33 cellular contexts compared by ENCODE assay signal in genomic region chr4:709348-709747, GRCh38. TPM values are rescaled to one million over a fixed set of nuclear protein-coding genes. Genes with fewer than 3 reads are reported as not detected.
DNase-seq lines count a peak whose midpoint lies in the region; ATAC-seq and TF ChIP-seq lines count a peak whose summit lies in the region.
"Had no signal": no experiment of that assay in that cellular context is flagged by ENCODE, and none has a peak within 500 bp of the region (broad histone marks: within the 10 kb centered on the region; RNA-seq: fewer than 3 reads in every experiment).

No MANE protein-coding gene starts in this region.

- H3K4me3 ChIP-seq in body of pancreas: no peak overlapping the region
- H3K4me3 ChIP-seq: GM23338, Peyer's patch, SJCRH30, thoracic aorta had no signal

- H3K9me3 ChIP-seq in body of pancreas: no peaks in the 10 kb centered on the region
- H3K9me3 ChIP-seq: adrenal gland, breast epithelium, Peyer's patch, psoas muscle, SJCRH30, thoracic aorta had no signal

- intact Hi-C loops in natural killer cell (cut with micrococcal nuclease): loop anchor here (5.0 kb wide), 1 partner anchor 73 kb away; no protein-coding TSS in a partner anchor
- intact Hi-C loops in activated T-helper 1 cell treated with anti-CD3 and anti-CD28 coated beads, Interleukin-12 subunit alpha, Interleukin-12 subunit beta, Interleukin-2, Interleukin-4 antibody, amounts not matched to agents 30 ng/mL and 10 ng/mL and 1 ng/mL, durations not matched to agents 14 hours and 24 hours and 36 hours (cut with micrococcal nuclease): no loop called here
- intact Hi-C loops in body of pancreas (cut with DNase I): no loop called here

- H3K27ac Mint-ChIP-seq in natural killer cell treated with Interleukin-12 subunit alpha and Interleukin-12 subunit beta and Interleukin-15 and Interleukin-18, amount 100 ng/mL, for 72 hours: peak overlapping the region; percentile 45 to 65
- H3K27ac Mint-ChIP-seq in natural killer cell: peak overlapping the region in 1 of 2 donors; percentile 44
- H3K27ac Mint-ChIP-seq in activated T-helper 1 cell treated with anti-CD3 and anti-CD28 coated beads, Interleukin-12 subunit alpha, Interleukin-12 subunit beta, Interleukin-2, Interleukin-4 antibody, amounts not matched to agents 30 ng/mL and 10 ng/mL and 1 ng/mL, durations not matched to agents 14 hours and 24 hours and 36 hours: no peak overlapping the region
- H3K27ac Mint-ChIP-seq in stimulated activated effector memory CD8-positive, alpha-beta T cell treated with anti-CD3 and anti-CD28 coated beads, Interleukin-12 subunit alpha, Interleukin-12 subunit beta, amount 100 ng/mL, for 72 hours: peak overlapping the region; percentile 43
- H3K27ac Mint-ChIP-seq: activated CD4-positive, alpha-beta T cell treated with anti-CD3 and anti-CD28 coated beads for 36 hours; GM23338; stimulated activated memory B cell treated with anti-CD40 and anti-IgM and Interleukin-4, amounts not matched to agents 10 μg/mL and 1 μg/mL and 100 μg/mL, for 72 hours had no signal

- no peaks in the 10 kb centered on the region for H3K27me3 ChIP-seq in body of pancreas
- H3K27me3 ChIP-seq: adrenal gland, breast epithelium, foreskin keratinocyte, Peyer's patch, SJCRH30 had no signal

- no peaks in the 10 kb centered on the region for H3K36me3 Mint-ChIP-seq in natural killer cell treated with Interleukin-12 subunit alpha and Interleukin-12 subunit beta and Interleukin-15 and Interleukin-18, amount 100 ng/mL, for 72 hours
- H3K36me3 Mint-ChIP-seq in natural killer cell: no peaks in the 10 kb centered on the region
- peaks cover 5% of the 10 kb centered on the region for H3K36me3 Mint-ChIP-seq in activated T-helper 1 cell treated with anti-CD3 and anti-CD28 coated beads, Interleukin-12 subunit alpha, Interleukin-12 subunit beta, Interleukin-2, Interleukin-4 antibody, amounts not matched to agents 30 ng/mL and 10 ng/mL and 1 ng/mL, durations not matched to agents 14 hours and 24 hours and 36 hours (ENCODE audit: low read depth)
- H3K36me3 Mint-ChIP-seq in stimulated activated effector memory CD8-positive, alpha-beta T cell treated with anti-CD3 and anti-CD28 coated beads, Interleukin-12 subunit alpha, Interleukin-12 subunit beta, amount 100 ng/mL, for 72 hours: peaks cover 8% of the 10 kb centered on the region
- H3K36me3 Mint-ChIP-seq: naive B cell had no signal

- H3K9me3 Mint-ChIP-seq in natural killer cell treated with Interleukin-12 subunit alpha and Interleukin-12 subunit beta and Interleukin-15 and Interleukin-18, amount 100 ng/mL, for 72 hours: no peaks in the 10 kb centered on the region
- no peaks in the 10 kb centered on the region for H3K9me3 Mint-ChIP-seq in natural killer cell
- no peaks in the 10 kb centered on the region for H3K9me3 Mint-ChIP-seq in activated T-helper 1 cell treated with anti-CD3 and anti-CD28 coated beads, Interleukin-12 subunit alpha, Interleukin-12 subunit beta, Interleukin-2, Interleukin-4 antibody, amounts not matched to agents 30 ng/mL and 10 ng/mL and 1 ng/mL, durations not matched to agents 14 hours and 24 hours and 36 hours
- no peaks in the 10 kb centered on the region for H3K9me3 Mint-ChIP-seq in stimulated activated effector memory CD8-positive, alpha-beta T cell treated with anti-CD3 and anti-CD28 coated beads, Interleukin-12 subunit alpha, Interleukin-12 subunit beta, amount 100 ng/mL, for 72 hours
- H3K9me3 Mint-ChIP-seq: effector memory CD8-positive, alpha-beta T cell; GM23338; naive B cell; stimulated activated memory B cell treated with anti-CD40 and anti-IgM and Interleukin-4, amounts not matched to agents 10 μg/mL and 1 μg/mL and 100 μg/mL, for 72 hours had no signal

- TF ChIP-seq POLR2A in body of pancreas (IDR thresholded peaks at IDR 0.05): no peak

- no peak for DNase-seq in natural killer cell treated with Interleukin-12 subunit alpha and Interleukin-12 subunit beta and Interleukin-15 and Interleukin-18, amount 100 ng/mL, for 72 hours (ENCODE audit: low spot score)
- DNase-seq in natural killer cell (no peak), myocyte (ENCODE audit: low read depth) (peak; percentile 5), AML-193 (lab: John Stamatoyannopoulos, UW) (no peak), body of pancreas (no peak)
- no peak for DNase-seq in activated T-helper 1 cell treated with anti-CD3 and anti-CD28 coated beads, Interleukin-12 subunit alpha, Interleukin-12 subunit beta, Interleukin-2, Interleukin-4 antibody, amounts not matched to agents 30 ng/mL and 10 ng/mL and 1 ng/mL, durations not matched to agents 14 hours and 24 hours and 36 hours (ENCODE audit: low spot score)
- DNase-seq in stimulated activated effector memory CD8-positive, alpha-beta T cell treated with anti-CD3 and anti-CD28 coated beads, Interleukin-12 subunit alpha, Interleukin-12 subunit beta, amount 100 ng/mL, for 72 hours (ENCODE audit: low spot score in 2 of 2): no peak
- DNase-seq: ACHN; activated CD4-positive, alpha-beta T cell treated with anti-CD3 and anti-CD28 coated beads for 36 hours; adrenal gland; DMS 273 treated with DMSO at 0.1 percent for 48 hours; effector memory CD8-positive, alpha-beta T cell; foreskin keratinocyte; KG1; left colon; mesenchymal stem cell; naive B cell; NCI-H2171; NCI-H524 treated with DMSO at 0.1 percent for 48 hours; NK-92 treated with Interleukin-12 subunit alpha and Interleukin-12 subunit beta, amount 100 ng/mL, for 24 hours; Peyer's patch; psoas muscle; SJCRH30; stimulated activated CD4-positive, alpha-beta T cell treated with anti-CD3 and anti-CD28 coated beads, Interleukin-2, amount 100 ng/mL, for 48 hours; T-helper 1 cell had no signal

- 91 to 92% methylated on average over 6 of the region's 6 CpGs for WGBS in body of pancreas, 2 donors

- ATAC-seq in natural killer cell treated with Interleukin-12 subunit alpha and Interleukin-12 subunit beta and Interleukin-15 and Interleukin-18, amount 100 ng/mL, for 72 hours: no peak
- ATAC-seq in natural killer cell (no peak), body of pancreas (no peak), HG03025 (IDR thresholded peaks at IDR 0.05; ENCODE audit: low FRiP score, unreplicated experiment) (no peak)
- ATAC-seq in stimulated activated effector memory CD8-positive, alpha-beta T cell treated with anti-CD3 and anti-CD28 coated beads, Interleukin-12 subunit alpha, Interleukin-12 subunit beta, amount 100 ng/mL, for 72 hours: no peak
- ATAC-seq: activated CD4-positive, alpha-beta T cell treated with anti-CD3 and anti-CD28 coated beads for 36 hours; effector memory CD8-positive, alpha-beta T cell; esophagus mucosa; foreskin keratinocyte; GM23338; left colon; psoas muscle; stimulated activated memory B cell treated with anti-CD40 and anti-IgM and Interleukin-4, amounts not matched to agents 10 μg/mL and 1 μg/mL and 100 μg/mL, for 72 hours had no signal

- H3K4me3 Mint-ChIP-seq in natural killer cell treated with Interleukin-12 subunit alpha and Interleukin-12 subunit beta and Interleukin-15 and Interleukin-18, amount 100 ng/mL, for 72 hours: no peak overlapping the region
- H3K4me3 Mint-ChIP-seq in natural killer cell: no peak overlapping the region
- H3K4me3 Mint-ChIP-seq in activated T-helper 1 cell treated with anti-CD3 and anti-CD28 coated beads, Interleukin-12 subunit alpha, Interleukin-12 subunit beta, Interleukin-2, Interleukin-4 antibody, amounts not matched to agents 30 ng/mL and 10 ng/mL and 1 ng/mL, durations not matched to agents 14 hours and 24 hours and 36 hours: peak overlapping the region; percentile 13
- H3K4me3 Mint-ChIP-seq in stimulated activated effector memory CD8-positive, alpha-beta T cell treated with anti-CD3 and anti-CD28 coated beads, Interleukin-12 subunit alpha, Interleukin-12 subunit beta, amount 100 ng/mL, for 72 hours: no peak overlapping the region
- H3K4me3 Mint-ChIP-seq: activated CD4-positive, alpha-beta T cell treated with anti-CD3 and anti-CD28 coated beads for 36 hours; GM23338; stimulated activated memory B cell treated with anti-CD40 and anti-IgM and Interleukin-4, amounts not matched to agents 10 μg/mL and 1 μg/mL and 100 μg/mL, for 72 hours had no signal

- peaks cover 34% of the 10 kb centered on the region for H3K4me1 ChIP-seq in body of pancreas
- H3K4me1 ChIP-seq: foreskin keratinocyte, SJCRH30 had no signal

- TF ChIP-seq CTCF in natural killer cell (IDR thresholded peaks at IDR 0.05): no peak
- no peak for TF ChIP-seq CTCF in body of pancreas (IDR thresholded peaks at IDR 0.05)

- H3K27ac ChIP-seq in body of pancreas: no peak overlapping the region
- H3K27ac ChIP-seq: breast epithelium, C4-2B, foreskin keratinocyte, Peyer's patch, psoas muscle, SJCRH30, thoracic aorta had no signal

- peaks cover 20 to 24% of the 10 kb centered on the region in 2 donors for H3K4me1 Mint-ChIP-seq in natural killer cell treated with Interleukin-12 subunit alpha and Interleukin-12 subunit beta and Interleukin-15 and Interleukin-18, amount 100 ng/mL, for 72 hours (ENCODE audit: low read depth in 2 of 2)
- H3K4me1 Mint-ChIP-seq in natural killer cell: peaks cover 14 to 52% of the 10 kb centered on the region in 2 donors
- peaks cover 26% of the 10 kb centered on the region for H3K4me1 Mint-ChIP-seq in activated T-helper 1 cell treated with anti-CD3 and anti-CD28 coated beads, Interleukin-12 subunit alpha, Interleukin-12 subunit beta, Interleukin-2, Interleukin-4 antibody, amounts not matched to agents 30 ng/mL and 10 ng/mL and 1 ng/mL, durations not matched to agents 14 hours and 24 hours and 36 hours (ENCODE audit: low read depth)
- peaks cover 36% of the 10 kb centered on the region for H3K4me1 Mint-ChIP-seq in stimulated activated effector memory CD8-positive, alpha-beta T cell treated with anti-CD3 and anti-CD28 coated beads, Interleukin-12 subunit alpha, Interleukin-12 subunit beta, amount 100 ng/mL, for 72 hours

- no peaks in the 10 kb centered on the region for H3K36me3 ChIP-seq in body of pancreas (replicated peaks in 1 of 2; ENCODE audit: insufficient read depth in 1 of 2, low read depth in 2 of 2)
- H3K36me3 ChIP-seq: adrenal gland, breast epithelium had no signal

- no peaks in the 10 kb centered on the region for H3K27me3 Mint-ChIP-seq in natural killer cell treated with Interleukin-12 subunit alpha and Interleukin-12 subunit beta and Interleukin-15 and Interleukin-18, amount 100 ng/mL, for 72 hours
- no peaks in the 10 kb centered on the region for H3K27me3 Mint-ChIP-seq in natural killer cell (ENCODE audit: low read depth in 2 of 2)
- H3K27me3 Mint-ChIP-seq in activated T-helper 1 cell treated with anti-CD3 and anti-CD28 coated beads, Interleukin-12 subunit alpha, Interleukin-12 subunit beta, Interleukin-2, Interleukin-4 antibody, amounts not matched to agents 30 ng/mL and 10 ng/mL and 1 ng/mL, durations not matched to agents 14 hours and 24 hours and 36 hours (ENCODE audit: insufficient read depth): no peaks in the 10 kb centered on the region
- H3K27me3 Mint-ChIP-seq: activated CD4-positive, alpha-beta T cell treated with anti-CD3 and anti-CD28 coated beads for 36 hours; effector memory CD8-positive, alpha-beta T cell; naive B cell; stimulated activated memory B cell treated with anti-CD40 and anti-IgM and Interleukin-4, amounts not matched to agents 10 μg/mL and 1 μg/mL and 100 μg/mL, for 72 hours had no signal

RNA-seq across cellular contexts. Expression of gene PCGF3, which starts 3.7 kb away (rescaled TPM):
- 10 to 100 TPM; 50.6 to 54.3 TPM for total RNA-seq in natural killer cell treated with Interleukin-12 subunit alpha and Interleukin-12 subunit beta and Interleukin-15 and Interleukin-18, amount 100 ng/mL, for 72 hours
- total RNA-seq in natural killer cell: 100 to 1,000 TPM in 1 of 3 donors, 10 to 100 TPM in 2; 71.2 to 101 (median 97.2) TPM
- total RNA-seq in activated T-helper 1 cell treated with anti-CD3 and anti-CD28 coated beads, Interleukin-12 subunit alpha, Interleukin-12 subunit beta, Interleukin-2, Interleukin-4 antibody, amounts not matched to agents 30 ng/mL and 10 ng/mL and 1 ng/mL, durations not matched to agents 14 hours and 24 hours and 36 hours: 30.4 and 31.0 TPM in 2 replicates
- 79.0 and 93.6 TPM in 2 replicates for total RNA-seq in myocyte
- 57.5 TPM for polyA plus RNA-seq in myocyte (2012)
- total RNA-seq in body of pancreas: 10 to 100 TPM; 16.8 to 31.1 TPM

RNA-seq across cellular contexts. Expression of gene SLC49A3, which starts 20.4 kb away (rescaled TPM):
- total RNA-seq in natural killer cell treated with Interleukin-12 subunit alpha and Interleukin-12 subunit beta and Interleukin-15 and Interleukin-18, amount 100 ng/mL, for 72 hours: 10 to 100 TPM; 10.5 to 15.9 TPM
- 10 to 100 TPM; 10.0 to 14.9 (median 10.4) TPM for total RNA-seq in natural killer cell
- total RNA-seq in activated T-helper 1 cell treated with anti-CD3 and anti-CD28 coated beads, Interleukin-12 subunit alpha, Interleukin-12 subunit beta, Interleukin-2, Interleukin-4 antibody, amounts not matched to agents 30 ng/mL and 10 ng/mL and 1 ng/mL, durations not matched to agents 14 hours and 24 hours and 36 hours: 0.81 and 0.88 TPM in 2 replicates
- total RNA-seq in myocyte: 0.10 TPM in 1 of 2 replicates, not detected in the other
- 0.91 TPM for polyA plus RNA-seq in myocyte (2012)
- 1 to 10 TPM; 8.0 to 8.2 TPM for total RNA-seq in body of pancreas
- total RNA-seq: HT1080, SJCRH30 had no signal

RNA-seq across cellular contexts. Expression of gene MYL5, which starts 35.0 kb away (rescaled TPM):
- 10 to 100 TPM; 13.5 to 24.6 TPM for total RNA-seq in natural killer cell treated with Interleukin-12 subunit alpha and Interleukin-12 subunit beta and Interleukin-15 and Interleukin-18, amount 100 ng/mL, for 72 hours
- total RNA-seq in natural killer cell (10 to 100 TPM; 23.4 to 39.5 (median 30.1) TPM), myocyte (510 and 575 TPM in 2 replicates), body of pancreas (1 to 10 TPM; 3.0 to 6.0 TPM)
- 29.7 and 35.0 TPM in 2 replicates for total RNA-seq in activated T-helper 1 cell treated with anti-CD3 and anti-CD28 coated beads, Interleukin-12 subunit alpha, Interleukin-12 subunit beta, Interleukin-2, Interleukin-4 antibody, amounts not matched to agents 30 ng/mL and 10 ng/mL and 1 ng/mL, durations not matched to agents 14 hours and 24 hours and 36 hours
- 90.4 TPM for polyA plus RNA-seq in myocyte (2012)

RNA-seq across cellular contexts. Expression of gene ATP5ME, which starts 35.3 kb away (rescaled TPM):
- 100 to 1,000 TPM; 187 to 224 TPM for total RNA-seq in natural killer cell treated with Interleukin-12 subunit alpha and Interleukin-12 subunit beta and Interleukin-15 and Interleukin-18, amount 100 ng/mL, for 72 hours
- 100 to 1,000 TPM; 114 to 140 (median 136) TPM for total RNA-seq in natural killer cell
- 217 and 224 TPM in 2 replicates for total RNA-seq in activated T-helper 1 cell treated with anti-CD3 and anti-CD28 coated beads, Interleukin-12 subunit alpha, Interleukin-12 subunit beta, Interleukin-2, Interleukin-4 antibody, amounts not matched to agents 30 ng/mL and 10 ng/mL and 1 ng/mL, durations not matched to agents 14 hours and 24 hours and 36 hours
- 69.9 and 197 TPM in 2 replicates for total RNA-seq in myocyte
- polyA plus RNA-seq in myocyte (2012): 842 TPM
- 10 to 100 TPM; 20.2 to 37.9 TPM for total RNA-seq in body of pancreas

Comparison
In these comparisons a context has a peak if more than half of its experiments do, and no peak if none do; other contexts are left out.
1. RNA of gene MYL5, which starts 35.0 kb away (total RNA-seq): 510 to 575 TPM in myocyte; 29.7 to 35.0 TPM in activated T-helper 1 cell treated with anti-CD3 and anti-CD28 coated beads, Interleukin-12 subunit alpha, Interleukin-12 subunit beta, Interleukin-2, Interleukin-4 antibody, amounts not matched to agents 30 ng/mL and 10 ng/mL and 1 ng/mL, durations not matched to agents 14 hours and 24 hours and 36 hours, 23.4 to 39.5 TPM in natural killer cell, 13.5 to 24.6 TPM in natural killer cell treated with Interleukin-12 subunit alpha and Interleukin-12 subunit beta and Interleukin-15 and Interleukin-18, amount 100 ng/mL, for 72 hours and 3.0 to 6.0 TPM in body of pancreas; every median in the first group is over 10 times any median in the second.